ENCODE assay signal across 17 cellular contexts in the genomic region with DNA sequence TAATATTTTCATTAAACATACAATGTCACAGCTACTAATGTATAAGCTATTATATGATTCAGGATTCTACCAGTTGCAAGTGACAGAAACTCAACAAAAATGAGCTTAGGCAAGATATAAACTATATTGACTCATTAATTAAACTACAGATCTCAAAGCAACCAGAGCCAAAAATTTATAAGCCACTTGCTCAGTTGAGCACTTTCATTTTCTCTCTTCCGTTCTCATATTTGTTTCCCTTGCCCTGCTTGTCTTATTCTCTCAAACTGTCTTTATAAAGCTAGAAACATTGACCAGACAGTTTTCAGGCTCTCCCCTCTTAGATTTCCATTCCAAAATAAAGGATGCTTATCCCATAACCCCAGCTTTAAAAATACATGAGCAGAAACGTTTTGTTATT.
DNase-seq lines count a peak whose midpoint lies in the region; TF ChIP-seq lines count a peak whose summit lies in the region.
"Had no signal": no experiment of that assay in that cellular context is flagged by ENCODE, and none has a peak within 500 bp of the region (broad histone marks: within the 10 kb centered on the region; RNA-seq: fewer than 3 reads in every experiment).

No MANE protein-coding gene starts in this region.

- peak overlapping the region; percentile 61 for H2AFZ ChIP-seq in GM23248
- no peak overlapping the region for H2AFZ ChIP-seq in MM.1S (ENCODE audit: low read length)
- no peak overlapping the region for H2AFZ ChIP-seq in osteoblast (ENCODE audit: low read length)
- H2AFZ ChIP-seq: PC-9 had no signal

- H3K27me3 ChIP-seq in GM23248 (replicated peaks; ENCODE audit: insufficient read depth) (no peaks in the 10 kb centered on the region), MM.1S (replicated peaks; ENCODE audit: insufficient read depth, low read length) (no peaks in the 10 kb centered on the region), esophagus muscularis mucosa (no peaks in the 10 kb centered on the region), osteoblast (ENCODE audit: insufficient read depth, low read length) (no peaks in the 10 kb centered on the region)

- H3K27ac ChIP-seq in GM23248 (no peak overlapping the region), MM.1S (ENCODE audit: low read length) (no peak overlapping the region), esophagus muscularis mucosa (replicated peaks in 1 of 4) (no peak overlapping the region), osteoblast (ENCODE audit: low read depth, low read length) (no peak overlapping the region)
- H3K27ac ChIP-seq: PC-9, SK-N-MC had no signal

- no peak for DNase-seq in GM23248
- no peak for DNase-seq in MM.1S
- no peak for DNase-seq in esophagus muscularis mucosa (ENCODE audit: extremely low spot score)
- peak; percentile 36 for DNase-seq in osteoblast (ENCODE audit: insufficient read length, low spot score, missing footprints)
- no peak for DNase-seq in stimulated activated CD4-positive, alpha-beta T cell treated with anti-CD3 and anti-CD28 coated beads, Interleukin-4, amount 100 ng/mL, for 4 hours
- DNase-seq in activated CD4-positive, alpha-beta T cell treated with anti-CD3 and anti-CD28 coated beads for 1 hour, result no peak
- DNase-seq in LoVo (ENCODE audit: low spot score), result no peak
- DNase-seq: ACHN; CD4-positive, CD25-positive, alpha-beta regulatory T cell; Kasumi-1; NCI-H1436 treated with DMSO at 0.1 percent for 48 hours; NCI-H2081; NCI-H226; NCI-H526; NK-92 treated with Interleukin-12 subunit alpha and Interleukin-12 subunit beta, amount 100 ng/mL, for 24 hours; PC-9 had no signal

- no peak for TF ChIP-seq POLR2A in esophagus muscularis mucosa (IDR thresholded peaks at IDR 0.05; ENCODE audit: low read depth)

- no peaks in the 10 kb centered on the region for H3F3A ChIP-seq in GM23248 (ENCODE audit: insufficient read depth)
- no peaks in the 10 kb centered on the region for H3F3A ChIP-seq in MM.1S (ENCODE audit: insufficient read depth, low read length)

- H4K20me1 ChIP-seq in GM23248 (ENCODE audit: insufficient read depth) (no peaks in the 10 kb centered on the region), MM.1S (ENCODE audit: insufficient read depth, low read length) (no peaks in the 10 kb centered on the region), osteoblast (ENCODE audit: insufficient read depth, low read length) (no peaks in the 10 kb centered on the region)

- H3K4me3 ChIP-seq in GM23248, result 0 out of 2 replicates have a peak overlapping the region, but pooled peaks have one; percentile 23
- no peak overlapping the region for H3K4me3 ChIP-seq in MM.1S (ENCODE audit: low read length)
- peak overlapping the region; percentile 11 to 38 (median 21) for H3K4me3 ChIP-seq in esophagus muscularis mucosa
- peak overlapping the region; percentile 24 for H3K4me3 ChIP-seq in osteoblast (ENCODE audit: insufficient read depth, low read length)
- H3K4me3 ChIP-seq: PC-9, SK-N-MC had no signal

- no peaks in the 10 kb centered on the region for H3K4me1 ChIP-seq in GM23248 (ENCODE audit: insufficient read depth)
- H3K4me1 ChIP-seq in MM.1S (ENCODE audit: low read length), result no peaks in the 10 kb centered on the region; the same call in 1 of the 2 replicates
- peaks cover 0 to 5% (median 0%) of the 10 kb centered on the region in 4 donors for H3K4me1 ChIP-seq in esophagus muscularis mucosa
- H3K4me1 ChIP-seq in osteoblast (ENCODE audit: insufficient read depth, low read length), result no peaks in the 10 kb centered on the region

- H3K9me3 ChIP-seq in GM23248 (ENCODE audit: low read depth), result no peaks in the 10 kb centered on the region
- no peaks in the 10 kb centered on the region for H3K9me3 ChIP-seq in MM.1S (replicated peaks; ENCODE audit: insufficient read depth, low read length)
- H3K9me3 ChIP-seq in esophagus muscularis mucosa, result no peaks in the 10 kb centered on the region
- no peaks in the 10 kb centered on the region for H3K9me3 ChIP-seq in osteoblast (ENCODE audit: low read depth, low read length)

- H3K4me2 ChIP-seq in GM23248 (ENCODE audit: unreplicated experiment) (peak overlapping the region; percentile 33), MM.1S (ENCODE audit: low read depth, low read length) (peak overlapping the region; percentile 22; the same call in 1 of the 2 replicates), osteoblast (ENCODE audit: insufficient read depth, low read length) (peak overlapping the region; percentile 34)
- H3K4me2 ChIP-seq: PC-9 had no signal

- no peak for TF ChIP-seq CTCF in MM.1S (IDR thresholded peaks at IDR 0.05; ENCODE audit: low read length)
- no peak for TF ChIP-seq CTCF in esophagus muscularis mucosa (IDR thresholded peaks at IDR 0.05)
- no peak for TF ChIP-seq CTCF in osteoblast (IDR thresholded peaks at IDR 0.05; ENCODE audit: extremely low read depth, low read depth, low read length)

- in situ Hi-C loops in GM23248 (cut with MboI), result no loop called here

- H3K9me2 ChIP-seq in GM23248 (ENCODE audit: insufficient read depth) (no peaks in the 10 kb centered on the region), MM.1S (replicated peaks; ENCODE audit: insufficient read depth, low read length) (no peaks in the 10 kb centered on the region)

- H3K79me2 ChIP-seq in GM23248 (ENCODE audit: insufficient read depth) (no peaks in the 10 kb centered on the region), MM.1S (ENCODE audit: low read length) (no peaks in the 10 kb centered on the region), osteoblast (ENCODE audit: insufficient read depth, low read length) (no peaks in the 10 kb centered on the region)

- WGBS in GM23248 (ENCODE audit: low coverage in 1 of 2, low lambda C conversion rate in 2 of 2, missing lambda C conversion rate in 2 of 2), 2 experiments, result 22 to 23% methylated on average over 2 of the region's 2 CpGs
- WGBS in esophagus muscularis mucosa, result 52% methylated on average over 2 of the region's 2 CpGs

- no peak for TF ChIP-seq EP300 in esophagus muscularis mucosa (IDR thresholded peaks at IDR 0.05)

- no peaks in the 10 kb centered on the region for H3K36me3 ChIP-seq in GM23248 (ENCODE audit: low read depth)
- H3K36me3 ChIP-seq in MM.1S (replicated peaks; ENCODE audit: insufficient read depth, low read length), result no peaks in the 10 kb centered on the region
- no peaks in the 10 kb centered on the region for H3K36me3 ChIP-seq in esophagus muscularis mucosa
- no peaks in the 10 kb centered on the region for H3K36me3 ChIP-seq in osteoblast (ENCODE audit: insufficient read depth, low read length)

- intact Hi-C loops in esophagus muscularis mucosa (cut with DNase I), result no loop called here

- H3K9ac ChIP-seq in GM23248 (no peak overlapping the region), MM.1S (ENCODE audit: low read length) (no peak overlapping the region)
